34 cellular contexts compared by ENCODE assay signal in the genomic region with DNA sequence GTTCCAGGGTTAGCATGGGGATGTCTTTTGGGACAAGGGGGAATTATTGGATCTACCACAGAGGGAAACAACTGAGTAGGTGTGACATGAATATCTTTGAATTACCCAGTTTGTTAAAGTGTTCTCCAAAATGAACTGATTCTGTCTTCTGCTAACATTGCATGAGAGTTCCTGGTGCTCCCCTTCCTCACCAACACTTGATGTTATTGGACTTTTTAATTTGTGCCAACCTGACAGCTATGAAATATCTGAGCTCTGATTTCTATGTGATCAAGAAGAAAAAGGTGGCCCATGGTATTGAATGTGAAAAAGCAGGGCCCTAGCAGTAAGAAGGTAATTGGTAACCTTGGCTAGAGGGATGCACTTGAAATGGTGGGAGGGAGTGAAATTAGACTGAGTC. TPM values are rescaled to one million over a fixed set of nuclear protein-coding genes. Genes with fewer than 3 reads are reported as not detected.
"Had no signal": no experiment of that assay in that cellular context is flagged by ENCODE, and none has a peak within 500 bp of the region (broad histone marks: within the 10 kb centered on the region; RNA-seq: fewer than 3 reads in every experiment).

No MANE protein-coding gene starts in this region.

- H3K4me1 Mint-ChIP-seq: activated naive CD4-positive, alpha-beta T cell treated with anti-CD3 and anti-CD28 coated beads, Interleukin-2, amount 50 U/mL, for 24 hours had no signal

- DNase-seq: activated CD4-positive, alpha-beta T cell treated with anti-CD3 and anti-CD28 coated beads for 36 hours; activated CD4-positive, alpha-beta T cell treated with anti-CD3 and anti-CD28 coated beads, Interleukin-2, amount 10 ng/mL, durations not matched to agents 7 days and 5 days; activated CD4-positive, alpha-beta T cell treated with anti-CD3 and anti-CD28 coated beads, Interleukin-2, amount 50 U/mL, for 48 hours; activated CD8-positive, alpha-beta T cell treated with anti-CD3 and anti-CD28 coated beads, Interleukin-2, amount 10 ng/mL, durations not matched to agents 7 days and 5 days; activated gamma-delta T cell; activated naive CD4-positive, alpha-beta T cell treated with Interleukin-2 at 50 U/mL for 16 hours; activated T-cell treated with anti-CD3 and anti-CD28 coated beads, Interleukin-2, amount 50 U/mL, for 24 hours; adrenal gland; body of pancreas; Kasumi-1; MG63; NCI-H1048; NCI-H1105 treated with DMSO at 0.1 percent for 48 hours; NCI-H1436; NCI-H1694; NCI-H1930; NCI-H2081 treated with DMSO at 0.1 percent for 48 hours; NCI-H226; NCI-H446 treated with DMSO at 0.1 percent for 48 hours; NCI-H524 treated with DMSO at 0.1 percent for 48 hours; SHP77; SJCRH30; T1000 had no signal

- H3K4me1 ChIP-seq: adrenal gland, breast epithelium, SJCRH30 had no signal

- H3K4me3 Mint-ChIP-seq: activated CD4-positive, alpha-beta T cell treated with anti-CD3 and anti-CD28 coated beads for 36 hours; activated CD4-positive, alpha-beta T cell treated with anti-CD3 and anti-CD28 coated beads, Interleukin-2, amount 10 ng/mL, durations not matched to agents 7 days and 5 days; activated CD8-positive, alpha-beta T cell treated with anti-CD3 and anti-CD28 coated beads, Interleukin-2, amount 10 ng/mL, durations not matched to agents 7 days and 5 days; activated naive CD4-positive, alpha-beta T cell treated with anti-CD3 and anti-CD28 coated beads, Interleukin-2, amount 50 U/mL, for 24 hours; activated T-cell treated with anti-CD3 and anti-CD28 coated beads, Interleukin-2, amount 50 U/mL, for 24 hours had no signal

- H3K27ac ChIP-seq: adrenal gland, body of pancreas, breast epithelium, SJCRH30, SK-N-MC had no signal

- FAIRE-seq: astrocyte, TTC549 had no signal

- H3K36me3 ChIP-seq: adrenal gland, breast epithelium, MG63, SJCRH30 had no signal

- H3K9me3 ChIP-seq: adrenal gland, body of pancreas had no signal

- ATAC-seq: activated CD4-positive, alpha-beta T cell treated with anti-CD3 and anti-CD28 coated beads for 36 hours; activated CD4-positive, CD25-positive, alpha-beta regulatory T cell treated with anti-CD3 and anti-CD28 coated beads, Interleukin-2, amount 50 U/mL, for 24 hours; activated CD8-positive, alpha-beta T cell treated with anti-CD3 and anti-CD28 coated beads, Interleukin-2, amount 10 ng/mL, durations not matched to agents 7 days and 5 days; body of pancreas; Panc1 had no signal

- H3K9me3 Mint-ChIP-seq: activated naive CD4-positive, alpha-beta T cell treated with anti-CD3 and anti-CD28 coated beads, Interleukin-2, amount 50 U/mL, for 24 hours had no signal

- H3K27me3 ChIP-seq: adrenal gland, body of pancreas, breast epithelium, MG63 had no signal

- H3K4me3 ChIP-seq: adrenal gland, body of pancreas, breast epithelium, MG63, SJCRH30, SK-N-MC had no signal

- H3K36me3 Mint-ChIP-seq: activated naive CD4-positive, alpha-beta T cell treated with anti-CD3 and anti-CD28 coated beads, Interleukin-2, amount 50 U/mL, for 24 hours had no signal

- H3K27ac Mint-ChIP-seq: activated CD4-positive, alpha-beta T cell treated with anti-CD3 and anti-CD28 coated beads for 36 hours; activated CD4-positive, alpha-beta T cell treated with anti-CD3 and anti-CD28 coated beads, Interleukin-2, amount 10 ng/mL, durations not matched to agents 7 days and 5 days; activated CD8-positive, alpha-beta T cell treated with anti-CD3 and anti-CD28 coated beads, Interleukin-2, amount 10 ng/mL, durations not matched to agents 7 days and 5 days; activated naive CD4-positive, alpha-beta T cell treated with anti-CD3 and anti-CD28 coated beads, Interleukin-2, amount 50 U/mL, for 24 hours; activated T-cell treated with anti-CD3 and anti-CD28 coated beads, Interleukin-2, amount 50 U/mL, for 24 hours; activated T-helper 2 cell treated with anti-CD3 and anti-CD28 coated beads, Interferon-gamma antibody, Interleukin-2, Interleukin-4, amounts not matched to agents 10 μg/mL and 5 μg/mL and 100 μg/mL, durations not matched to agents 14 hours and 24 hours and 36 hours had no signal

RNA-seq across cellular contexts. Expression of a gene that starts 4.6 kb away (rescaled TPM):
- total RNA-seq: T-helper 2 cell treated with Interferon-gamma antibody and Interleukin-4, amounts not matched to agents 100 ng/mL and 5 ng/mL, for 36 hours had no signal

RNA-seq across cellular contexts. Expression of a gene that starts 38.7 kb away (rescaled TPM):
- total RNA-seq: activated CD4-positive, alpha-beta T cell treated with anti-CD3 and anti-CD28 coated beads for 36 hours; activated CD4-positive, alpha-beta T cell treated with anti-CD3 and anti-CD28 coated beads, Interleukin-2, amount 10 ng/mL, durations not matched to agents 7 days and 5 days; activated CD8-positive, alpha-beta T cell treated with anti-CD3 and anti-CD28 coated beads, Interleukin-2, amount 10 ng/mL, durations not matched to agents 7 days and 5 days; activated T-helper 2 cell treated with anti-CD3 and anti-CD28 coated beads, Interferon-gamma antibody, Interleukin-2, Interleukin-4, amounts not matched to agents 10 μg/mL and 5 μg/mL and 100 μg/mL, durations not matched to agents 14 hours and 24 hours and 36 hours; RPMI7951; T-helper 1 cell treated with Interleukin-12 subunit alpha and Interleukin-12 subunit beta and Interleukin-4 antibody, amounts not matched to agents 30 ng/mL and 1 ng/mL, for 36 hours; T-helper 2 cell treated with Interferon-gamma antibody and Interleukin-4, amounts not matched to agents 100 ng/mL and 5 ng/mL, for 36 hours had no signal
